In the genomic region with DNA sequence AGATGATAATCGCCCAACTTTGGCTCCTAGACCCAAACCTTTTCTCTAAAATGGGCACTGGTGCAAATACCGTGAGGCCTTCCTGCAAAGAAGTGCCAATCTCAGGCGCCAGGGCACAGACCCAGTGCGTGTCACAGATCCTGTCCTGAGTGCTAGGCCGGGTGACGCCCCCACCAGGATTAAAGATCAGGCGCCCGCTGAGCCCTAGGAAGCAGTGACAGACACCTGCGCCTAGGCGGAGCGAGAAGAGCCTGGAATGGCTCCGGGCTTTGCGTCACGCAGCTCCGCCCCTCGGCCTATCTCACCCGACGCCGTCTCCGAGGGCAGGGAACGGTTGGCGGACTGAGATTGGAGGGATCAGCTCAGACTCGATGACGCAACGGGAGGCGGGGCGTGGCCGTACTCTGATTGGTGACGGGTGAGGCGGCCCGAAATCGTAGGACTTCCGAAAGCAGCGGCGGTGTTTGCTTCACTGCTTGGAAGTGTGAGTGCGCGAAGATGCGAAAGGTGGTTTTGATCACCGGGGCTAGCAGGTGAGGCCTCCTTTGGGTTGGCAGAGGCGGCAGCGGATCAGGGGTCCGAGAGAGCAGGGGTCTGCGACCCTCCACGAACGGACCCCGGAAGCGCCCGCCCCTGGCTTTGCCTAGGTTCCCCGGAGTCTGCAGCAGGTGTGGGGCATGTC, we compare ENCODE assay signal across 8 cellular contexts. TPM values are rescaled to one million over a fixed set of nuclear protein-coding genes. Genes with fewer than 3 reads are reported as not detected.
A peak's percentile ranks its signal among the peaks of the same experiment; 100 is the strongest.
DNase-seq lines count a peak whose midpoint lies in the region; ATAC-seq and TF ChIP-seq lines count a peak whose summit lies in the region.
"Not testable (repeated sequence)": the region's sequence is repeated elsewhere in the genome, so short reads cannot be mapped to it uniquely, and the experiment has no call there.

A gene with protein sequence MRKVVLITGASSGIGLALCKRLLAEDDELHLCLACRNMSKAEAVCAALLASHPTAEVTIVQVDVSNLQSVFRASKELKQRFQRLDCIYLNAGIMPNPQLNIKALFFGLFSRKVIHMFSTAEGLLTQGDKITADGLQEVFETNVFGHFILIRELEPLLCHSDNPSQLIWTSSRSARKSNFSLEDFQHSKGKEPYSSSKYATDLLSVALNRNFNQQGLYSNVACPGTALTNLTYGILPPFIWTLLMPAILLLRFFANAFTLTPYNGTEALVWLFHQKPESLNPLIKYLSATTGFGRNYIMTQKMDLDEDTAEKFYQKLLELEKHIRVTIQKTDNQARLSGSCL (plus strand): TSS at position 400 of the 682 bp plus-strand sequence. CDS start 99 bp downstream, at position 499.

- 1 to 8% methylated on average over 3 to 24 of the region's 49 CpGs for WGBS in testis, 2 donors

- peak within 1 kb of the TSS; percentile 87 for H3K4me3 Mint-ChIP-seq in glutamatergic neuron (ENCODE audit: unreplicated experiment)
- H3K4me3 Mint-ChIP-seq in osteocyte (ENCODE audit: unreplicated experiment): peak within 1 kb of the TSS; percentile 88

- intact Hi-C loops in testis (cut with DNase I; ENCODE audit: low total_unique reads): not testable (repeated sequence)

- not testable (repeated sequence) for H3K9me3 Mint-ChIP-seq in activated naive CD4-positive, alpha-beta T cell treated with anti-CD3 and anti-CD28 coated beads, Interleukin-2, amount 50 U/mL, for 72 hours; glutamatergic neuron (ENCODE audit: unreplicated experiment); osteocyte (ENCODE audit: unreplicated experiment)

- peak within 1 kb of the TSS; percentile 60 for H3K9ac ChIP-seq in SU-DHL-6 (ENCODE audit: low read length)

- not testable (repeated sequence) for H3K4me1 Mint-ChIP-seq in glutamatergic neuron (ENCODE audit: low read depth, unreplicated experiment); osteocyte (ENCODE audit: unreplicated experiment)

- H3K4me1 ChIP-seq in testis: not testable (repeated sequence)

- DNase-seq in GM10266 (ENCODE audit: extremely low spot score): not testable (repeated sequence)
- DNase-seq in NCI-H1105 treated with DMSO at 0.1 percent for 48 hours (lab: John Stamatoyannopoulos, UW) (peak; percentile 87), glutamatergic neuron (peak; percentile 72), osteocyte (ENCODE audit: extremely low spot score, unreplicated experiment) (peak; percentile 86), testis (peak; percentile 90)
- peak; percentile 62 to 89 for DNase-seq in activated naive CD4-positive, alpha-beta T cell treated with anti-CD3 and anti-CD28 coated beads, Interleukin-2, amount 50 U/mL, for 72 hours (ENCODE audit: low spot score in 2 of 2)

- not testable (repeated sequence) for H3K9me2 ChIP-seq in SU-DHL-6 (replicated peaks; ENCODE audit: insufficient read depth, low read length)

- H3K27ac ChIP-seq in SU-DHL-6 (ENCODE audit: low read depth, low read length) (peak within 1 kb of the TSS; percentile 69), testis (peak within 1 kb of the TSS; percentile 95 to 96)

- not testable (repeated sequence) for H3K36me3 ChIP-seq in SU-DHL-6 (ENCODE audit: low read length); testis (ENCODE audit: low read depth, missing control alignments)

- peak; percentile 6 for TF ChIP-seq CTCF in GM10266 (IDR thresholded peaks at IDR 0.05; ENCODE audit: control insufficient read depth, insufficient read depth, low read depth, missing control alignments)
- TF ChIP-seq CTCF in SU-DHL-6 (IDR thresholded peaks at IDR 0.05; ENCODE audit: insufficient read depth, low read length, poor library complexity, severe bottlenecking); glutamatergic neuron (IDR thresholded peaks at IDR 0.05; ENCODE audit: partially characterized antibody, unreplicated experiment); osteocyte (IDR thresholded peaks at IDR 0.05); testis (IDR thresholded peaks at IDR 0.05): not testable (repeated sequence)

- not testable (repeated sequence) for H3K36me3 Mint-ChIP-seq in activated naive CD4-positive, alpha-beta T cell treated with anti-CD3 and anti-CD28 coated beads, Interleukin-2, amount 50 U/mL, for 72 hours; glutamatergic neuron (ENCODE audit: unreplicated experiment); osteocyte (ENCODE audit: unreplicated experiment)

- peak within 1 kb of the TSS; percentile 63 for H3K4me2 ChIP-seq in SU-DHL-6 (ENCODE audit: low read depth, low read length, poor library complexity, severe bottlenecking)

- not testable (repeated sequence) for H3K79me2 ChIP-seq in SU-DHL-6 (ENCODE audit: insufficient read depth, low read length)

- not testable (repeated sequence) for H3K27me3 Mint-ChIP-seq in glutamatergic neuron (ENCODE audit: unreplicated experiment); osteocyte (ENCODE audit: unreplicated experiment)

- not testable (repeated sequence) for H3F3A ChIP-seq in SU-DHL-6 (ENCODE audit: insufficient read depth)

- ATAC-seq in HG02678 (IDR thresholded peaks at IDR 0.05; ENCODE audit: unreplicated experiment): peak; percentile 99
- peak; percentile 99 for ATAC-seq in activated naive CD4-positive, alpha-beta T cell treated with anti-CD3 and anti-CD28 coated beads, Interleukin-2, amount 50 U/mL, for 72 hours

- not testable (repeated sequence) for H4K20me1 ChIP-seq in SU-DHL-6 (ENCODE audit: low read depth, low read length)

- H3K9me3 ChIP-seq in SU-DHL-6 (ENCODE audit: insufficient read depth, low read length); testis: not testable (repeated sequence)

- H2AFZ ChIP-seq in SU-DHL-6 (ENCODE audit: low read depth, low read length, severe bottlenecking): not testable (repeated sequence)

- not testable (repeated sequence) for TF ChIP-seq POLR2A in testis (IDR thresholded peaks at IDR 0.05)

- peak within 1 kb of the TSS; percentile 54 for H3K4me3 ChIP-seq in SU-DHL-6 (ENCODE audit: insufficient read depth, low read length, poor library complexity, severe bottlenecking)
- H3K4me3 ChIP-seq in testis: peak within 1 kb of the TSS; percentile 53 to 61

- not testable (repeated sequence) for H3K27me3 ChIP-seq in SU-DHL-6 (ENCODE audit: low read length); testis

- H3K27ac Mint-ChIP-seq in activated naive CD4-positive, alpha-beta T cell treated with anti-CD3 and anti-CD28 coated beads, Interleukin-2, amount 50 U/mL, for 72 hours: peak within 1 kb of the TSS; percentile 92 to 95
- H3K27ac Mint-ChIP-seq in glutamatergic neuron (ENCODE audit: unreplicated experiment): not testable (repeated sequence)
- peak within 1 kb of the TSS; percentile 89 for H3K27ac Mint-ChIP-seq in osteocyte (ENCODE audit: unreplicated experiment)

RNA-seq across cellular contexts. Expression of the gene that starts here (rescaled TPM):
- total RNA-seq in activated naive CD4-positive, alpha-beta T cell treated with anti-CD3 and anti-CD28 coated beads, Interleukin-2, amount 50 U/mL, for 72 hours: 10 to 100 TPM; 26.2 to 39.3 TPM
- total RNA-seq in glutamatergic neuron (ENCODE audit: unreplicated experiment): 38.7 TPM
- total RNA-seq in osteocyte: 6.5 and 6.7 TPM in 2 replicates
- 10 to 100 TPM in 1 of 2 donors, 1 to 10 TPM in 1; 9.8 to 10.7 TPM for total RNA-seq in testis
- polyA plus RNA-seq in testis (ENCODE audit: insufficient read depth, low read depth, low replicate concordance): 7.9 TPM
